In the genomic region with DNA sequence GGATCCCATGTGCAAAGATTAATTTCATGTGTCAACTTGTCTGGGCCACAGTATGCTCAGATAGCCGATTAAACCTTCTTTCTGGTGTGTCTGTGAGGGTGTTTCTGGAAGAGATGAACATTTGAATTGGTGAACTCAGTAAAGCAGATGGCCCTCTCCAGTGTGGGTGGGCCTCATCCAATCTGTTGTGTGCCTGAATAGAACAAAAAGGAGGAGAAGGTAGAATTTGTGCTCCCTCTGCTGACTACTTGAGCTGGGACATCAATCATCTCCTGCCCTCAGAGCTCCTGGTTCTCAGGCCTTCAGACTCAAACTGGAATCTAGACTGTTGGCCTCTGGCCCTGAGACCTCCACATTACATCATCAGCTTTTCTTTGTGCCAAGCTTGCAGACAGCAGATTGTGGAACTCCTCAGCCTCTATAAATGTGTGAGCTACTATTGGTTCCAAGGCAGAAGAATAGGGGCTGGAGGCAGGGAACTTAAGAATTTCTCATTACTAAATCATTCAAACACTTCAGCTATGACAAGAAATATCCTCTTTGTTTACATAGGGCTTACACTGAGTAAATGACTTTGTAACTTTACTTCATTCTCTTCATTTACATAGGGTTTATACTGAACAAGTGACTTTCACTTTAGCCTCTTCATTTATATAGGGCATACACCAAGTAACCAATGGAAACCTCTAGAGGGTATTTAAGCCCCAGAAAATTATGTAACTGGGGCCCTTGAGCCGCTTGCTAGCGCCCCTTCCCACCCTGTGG, we compare ENCODE assay signal across 19 cellular contexts.
DNase-seq lines count a peak whose midpoint lies in the region; ATAC-seq, FAIRE-seq and TF ChIP-seq lines count a peak whose summit lies in the region.
"Had no signal": no experiment of that assay in that cellular context is flagged by ENCODE, and none has a peak within 500 bp of the region (broad histone marks: within the 10 kb centered on the region; RNA-seq: fewer than 3 reads in every experiment).

No MANE protein-coding gene starts in this region.

- no peaks in the 10 kb centered on the region for H3K79me2 ChIP-seq in HCT116 (ENCODE audit: insufficient read depth, low read length)

- no TSS peak for BruUV-seq in HCT116 (replicated peaks; lab: Mats Ljungman, UMichigan)

- RAD21 ChIA-PET in HCT116 (lab: Charles Lee; ENCODE audit: low non-redundant PET in 1 of 2, low total read pairs in 2 of 2, uncharacterized antibody in 2 of 2, unreplicated experiment in 2 of 2) = interaction anchor here in 1 of 2 experiments (0.6 kb wide), 1 partner anchor 422 kb away, joined by 3 read pairs; no protein-coding TSS in a partner anchor

- peak; percentile 31; the same call in 1 of the 2 replicates for TF ChIP-seq RAD21 in HCT116 (IDR thresholded peaks at IDR 0.05; ENCODE audit: low read depth)

- ATAC-seq in HCT116 = no peak; the same call in 1 of the 2 replicates
- ATAC-seq: effector memory CD8-positive, alpha-beta T cell; heart right ventricle; pancreas had no signal

- H3K27me3 ChIP-seq in HCT116 (ENCODE audit: insufficient read depth, low read length) = no peaks in the 10 kb centered on the region
- H3K27me3 ChIP-seq: heart right ventricle, pancreas, stomach had no signal

- H3K9ac ChIP-seq in HCT116 (ENCODE audit: low read length) = no peak overlapping the region

- in situ Hi-C loops in SK-MEL-5 (cut with HindIII; ENCODE audit: low pct_unique_long_range_greater_than_20kb, low sequenced_read_pairs) = no loop called here

- no peaks in the 10 kb centered on the region; a peak in 1 of 4 replicates for H3K36me3 ChIP-seq in HCT116 (ENCODE audit: control insufficient read depth in 1 of 2, insufficient read depth in 2 of 2, low read length in 2 of 2)
- H3K36me3 ChIP-seq: heart right ventricle, pancreas, stomach had no signal

- no peak for FAIRE-seq in D721Med (lab: Jason Lieb, UNC)
- FAIRE-seq: pancreas had no signal

- no peak for TF ChIP-seq POLR2A in HCT116 (IDR thresholded peaks at IDR 0.05; ENCODE audit: borderline replicate concordance, extremely low read depth, insufficient read depth, insufficient read length)

- CTCF ChIA-PET in HCT116 (lab: Charles Lee) = interaction anchor here (0.9 kb wide), 1 partner anchor 13 kb away, joined by 3 read pairs; no protein-coding TSS in a partner anchor

- no peak overlapping the region for H3K4me2 ChIP-seq in HCT116 (ENCODE audit: low read length)

- no peak overlapping the region for H2AFZ ChIP-seq in HCT116 (ENCODE audit: low read depth, low read length, poor library complexity, severe bottlenecking)

- H3K4me3 ChIP-seq in HCT116 (replicated peaks in 1 of 2; ENCODE audit: low read depth in 1 of 2, low read length in 2 of 2) = no peak overlapping the region
- H3K4me3 ChIP-seq: heart right ventricle, pancreas, stomach had no signal

- H3K27ac ChIP-seq in HCT116 (ENCODE audit: low read depth, low read length) = no peak overlapping the region
- H3K27ac ChIP-seq: heart right ventricle, pancreas, stomach had no signal

- intact Hi-C loops in HCT116 (cut with micrococcal nuclease) = no loop called here

- no peaks in the 10 kb centered on the region for H3K9me2 ChIP-seq in HCT116 (ENCODE audit: insufficient read depth)

- TF ChIP-seq CTCF in D721Med (IDR thresholded peaks at IDR 0.05; ENCODE audit: insufficient read depth, missing control alignments) (peak; percentile 28), HCT116 (IDR thresholded peaks at IDR 0.05 in 2 of 3, conservative IDR thresholded peaks at IDR 0.05 in 1 of 3; ENCODE audit: borderline replicate concordance in 1 of 3, insufficient read depth in 1 of 3, low read depth in 2 of 3, low read length in 2 of 3) (no peak), GM20000 (IDR thresholded peaks at IDR 0.05; ENCODE audit: extremely low read depth, missing control alignments) (no peak)

- no peaks in the 10 kb centered on the region for H3K9me3 ChIP-seq in HCT116 (ENCODE audit: control insufficient read depth in 1 of 2, insufficient read depth in 1 of 2, low read depth in 1 of 2, low read length in 2 of 2)
- H3K9me3 ChIP-seq: heart right ventricle, pancreas, stomach had no signal

- no peaks in the 10 kb centered on the region for H4K20me1 ChIP-seq in HCT116 (ENCODE audit: insufficient read depth)

- H3K4me1 ChIP-seq in HCT116 (ENCODE audit: control insufficient read depth in 1 of 2, insufficient read depth in 2 of 2, low read length in 2 of 2) = no peaks in the 10 kb centered on the region
- H3K4me1 ChIP-seq: heart right ventricle, pancreas, stomach had no signal

- DNase-seq in D721Med (ENCODE audit: insufficient read length, low spot score) = no peak
- DNase-seq in HCT116 (ENCODE audit: low read depth, low spot score) = no peak
- DNase-seq in SK-MEL-5 (ENCODE audit: low read depth, low spot score) = peak; percentile 17
- DNase-seq in hippocampal formation (lab: John Stamatoyannopoulos, UW) = peak; percentile 2 to 44
- no peak for DNase-seq in GM20000 (ENCODE audit: low spot score)
- DNase-seq in ureter (ENCODE audit: low spot score) = no peak
- DNase-seq in NK-92 (lab: John Stamatoyannopoulos, UW; ENCODE audit: unreplicated experiment) = no peak
- no peak for DNase-seq in NCI-H2081 treated with DMSO at 0.1 percent for 48 hours (lab: John Stamatoyannopoulos, UW)
- DNase-seq: activated gamma-delta T cell treated with Interleukin-2 at 50 U/mL for 16 hours; amniotic stem cell; CD4-positive, alpha-beta T cell; cerebellar nuclear complex; effector memory CD8-positive, alpha-beta T cell; heart right ventricle; IMR-90; islet precursor cell; naive B cell; pancreas; stomach had no signal

- POLR2A ChIA-PET in HCT116 (lab: Charles Lee) = no interaction called here

TF ChIP-seq in HCT116, 20 proteins besides CTCF, POLR2A, EP300 and RAD21:
- TF ChIP-seq EGR1 (IDR thresholded peaks at IDR 0.05; ENCODE audit: low read depth) (no peak), SIN3A (IDR thresholded peaks at IDR 0.05; ENCODE audit: low read depth) (no peak), TCF7L2 (IDR thresholded peaks at IDR 0.05; ENCODE audit: borderline replicate concordance, extremely low read depth, insufficient read depth, insufficient read length) (no peak), ZBTB33 (IDR thresholded peaks at IDR 0.05; ENCODE audit: extremely low read depth, insufficient replicate concordance, low read length) (no peak), EZH2 (IDR thresholded peaks at IDR 0.05) (no peak), FOSL1 (IDR thresholded peaks at IDR 0.05; ENCODE audit: low read depth) (no peak), ELF1 (IDR thresholded peaks at IDR 0.05; ENCODE audit: borderline replicate concordance, low read depth) (no peak), ZNF274 (IDR thresholded peaks at IDR 0.05; ENCODE audit: low read depth, low read length) (no peak)
- TF ChIP-seq, protein P1, sequence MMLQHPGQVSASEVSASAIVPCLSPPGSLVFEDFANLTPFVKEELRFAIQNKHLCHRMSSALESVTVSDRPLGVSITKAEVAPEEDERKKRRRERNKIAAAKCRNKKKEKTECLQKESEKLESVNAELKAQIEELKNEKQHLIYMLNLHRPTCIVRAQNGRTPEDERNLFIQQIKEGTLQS (IDR thresholded peaks at IDR 0.05) = no peak
TF ChIP-seq in HCT116: peak in this region for 0.

Comparison
In these comparisons a context has a peak if more than half of its experiments do, and no peak if none do; other contexts are left out.
1. DNase-seq: peak in SK-MEL-5 (single experiment) and hippocampal formation (2 of 2); none in D721Med (single experiment), HCT116 (single experiment), GM20000 (single experiment), ureter (single experiment), NK-92 (single experiment) and NCI-H2081 treated with DMSO at 0.1 percent for 48 hours (single experiment).